2 cellular contexts compared by ENCODE assay signal in the genomic region with DNA sequence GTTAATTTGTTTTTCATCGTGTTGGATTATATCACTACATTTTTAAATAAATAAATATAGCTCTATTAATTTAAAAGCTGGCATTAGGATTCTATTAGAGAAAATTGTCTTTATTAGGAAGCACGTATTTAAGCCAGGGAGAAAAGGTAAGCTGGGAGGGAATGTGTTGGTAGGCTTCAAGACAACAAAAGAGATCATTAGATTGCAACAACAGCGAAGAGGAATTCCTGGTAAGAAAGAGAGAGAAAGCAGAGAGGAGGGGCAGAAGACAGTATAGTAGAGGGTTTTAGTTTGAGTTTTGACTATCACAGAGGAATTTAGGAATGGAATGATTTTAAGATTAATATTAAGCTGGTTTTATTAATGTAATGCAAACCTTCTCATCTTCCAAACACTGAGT.
TF ChIP-seq lines count a peak whose summit lies in the region.

No MANE protein-coding gene starts in this region.

TF ChIP-seq in GM23338, 12 proteins besides CTCF, POLR2A, EP300 and RAD21:
- no peak for TF ChIP-seq ZNF114 (CRISPR knock-in tag; IDR thresholded peaks at IDR 0.05)
- no peak for TF ChIP-seq POLR2AphosphoS5 (IDR thresholded peaks at IDR 0.05; ENCODE audit: low read depth)
- TF ChIP-seq CREB1 (CRISPR knock-in tag; IDR thresholded peaks at IDR 0.05; ENCODE audit: low read depth) = no peak
- no peak for TF ChIP-seq STAT1 (IDR thresholded peaks at IDR 0.05; ENCODE audit: unreplicated experiment)
- TF ChIP-seq NANOG (IDR thresholded peaks at IDR 0.05; ENCODE audit: borderline replicate concordance) = no peak
TF ChIP-seq in GM23338: peak in this region for 0.

TF ChIP-seq in H1, 55 proteins besides CTCF, POLR2A, EP300 and RAD21:
- TF ChIP-seq, protein P1, sequence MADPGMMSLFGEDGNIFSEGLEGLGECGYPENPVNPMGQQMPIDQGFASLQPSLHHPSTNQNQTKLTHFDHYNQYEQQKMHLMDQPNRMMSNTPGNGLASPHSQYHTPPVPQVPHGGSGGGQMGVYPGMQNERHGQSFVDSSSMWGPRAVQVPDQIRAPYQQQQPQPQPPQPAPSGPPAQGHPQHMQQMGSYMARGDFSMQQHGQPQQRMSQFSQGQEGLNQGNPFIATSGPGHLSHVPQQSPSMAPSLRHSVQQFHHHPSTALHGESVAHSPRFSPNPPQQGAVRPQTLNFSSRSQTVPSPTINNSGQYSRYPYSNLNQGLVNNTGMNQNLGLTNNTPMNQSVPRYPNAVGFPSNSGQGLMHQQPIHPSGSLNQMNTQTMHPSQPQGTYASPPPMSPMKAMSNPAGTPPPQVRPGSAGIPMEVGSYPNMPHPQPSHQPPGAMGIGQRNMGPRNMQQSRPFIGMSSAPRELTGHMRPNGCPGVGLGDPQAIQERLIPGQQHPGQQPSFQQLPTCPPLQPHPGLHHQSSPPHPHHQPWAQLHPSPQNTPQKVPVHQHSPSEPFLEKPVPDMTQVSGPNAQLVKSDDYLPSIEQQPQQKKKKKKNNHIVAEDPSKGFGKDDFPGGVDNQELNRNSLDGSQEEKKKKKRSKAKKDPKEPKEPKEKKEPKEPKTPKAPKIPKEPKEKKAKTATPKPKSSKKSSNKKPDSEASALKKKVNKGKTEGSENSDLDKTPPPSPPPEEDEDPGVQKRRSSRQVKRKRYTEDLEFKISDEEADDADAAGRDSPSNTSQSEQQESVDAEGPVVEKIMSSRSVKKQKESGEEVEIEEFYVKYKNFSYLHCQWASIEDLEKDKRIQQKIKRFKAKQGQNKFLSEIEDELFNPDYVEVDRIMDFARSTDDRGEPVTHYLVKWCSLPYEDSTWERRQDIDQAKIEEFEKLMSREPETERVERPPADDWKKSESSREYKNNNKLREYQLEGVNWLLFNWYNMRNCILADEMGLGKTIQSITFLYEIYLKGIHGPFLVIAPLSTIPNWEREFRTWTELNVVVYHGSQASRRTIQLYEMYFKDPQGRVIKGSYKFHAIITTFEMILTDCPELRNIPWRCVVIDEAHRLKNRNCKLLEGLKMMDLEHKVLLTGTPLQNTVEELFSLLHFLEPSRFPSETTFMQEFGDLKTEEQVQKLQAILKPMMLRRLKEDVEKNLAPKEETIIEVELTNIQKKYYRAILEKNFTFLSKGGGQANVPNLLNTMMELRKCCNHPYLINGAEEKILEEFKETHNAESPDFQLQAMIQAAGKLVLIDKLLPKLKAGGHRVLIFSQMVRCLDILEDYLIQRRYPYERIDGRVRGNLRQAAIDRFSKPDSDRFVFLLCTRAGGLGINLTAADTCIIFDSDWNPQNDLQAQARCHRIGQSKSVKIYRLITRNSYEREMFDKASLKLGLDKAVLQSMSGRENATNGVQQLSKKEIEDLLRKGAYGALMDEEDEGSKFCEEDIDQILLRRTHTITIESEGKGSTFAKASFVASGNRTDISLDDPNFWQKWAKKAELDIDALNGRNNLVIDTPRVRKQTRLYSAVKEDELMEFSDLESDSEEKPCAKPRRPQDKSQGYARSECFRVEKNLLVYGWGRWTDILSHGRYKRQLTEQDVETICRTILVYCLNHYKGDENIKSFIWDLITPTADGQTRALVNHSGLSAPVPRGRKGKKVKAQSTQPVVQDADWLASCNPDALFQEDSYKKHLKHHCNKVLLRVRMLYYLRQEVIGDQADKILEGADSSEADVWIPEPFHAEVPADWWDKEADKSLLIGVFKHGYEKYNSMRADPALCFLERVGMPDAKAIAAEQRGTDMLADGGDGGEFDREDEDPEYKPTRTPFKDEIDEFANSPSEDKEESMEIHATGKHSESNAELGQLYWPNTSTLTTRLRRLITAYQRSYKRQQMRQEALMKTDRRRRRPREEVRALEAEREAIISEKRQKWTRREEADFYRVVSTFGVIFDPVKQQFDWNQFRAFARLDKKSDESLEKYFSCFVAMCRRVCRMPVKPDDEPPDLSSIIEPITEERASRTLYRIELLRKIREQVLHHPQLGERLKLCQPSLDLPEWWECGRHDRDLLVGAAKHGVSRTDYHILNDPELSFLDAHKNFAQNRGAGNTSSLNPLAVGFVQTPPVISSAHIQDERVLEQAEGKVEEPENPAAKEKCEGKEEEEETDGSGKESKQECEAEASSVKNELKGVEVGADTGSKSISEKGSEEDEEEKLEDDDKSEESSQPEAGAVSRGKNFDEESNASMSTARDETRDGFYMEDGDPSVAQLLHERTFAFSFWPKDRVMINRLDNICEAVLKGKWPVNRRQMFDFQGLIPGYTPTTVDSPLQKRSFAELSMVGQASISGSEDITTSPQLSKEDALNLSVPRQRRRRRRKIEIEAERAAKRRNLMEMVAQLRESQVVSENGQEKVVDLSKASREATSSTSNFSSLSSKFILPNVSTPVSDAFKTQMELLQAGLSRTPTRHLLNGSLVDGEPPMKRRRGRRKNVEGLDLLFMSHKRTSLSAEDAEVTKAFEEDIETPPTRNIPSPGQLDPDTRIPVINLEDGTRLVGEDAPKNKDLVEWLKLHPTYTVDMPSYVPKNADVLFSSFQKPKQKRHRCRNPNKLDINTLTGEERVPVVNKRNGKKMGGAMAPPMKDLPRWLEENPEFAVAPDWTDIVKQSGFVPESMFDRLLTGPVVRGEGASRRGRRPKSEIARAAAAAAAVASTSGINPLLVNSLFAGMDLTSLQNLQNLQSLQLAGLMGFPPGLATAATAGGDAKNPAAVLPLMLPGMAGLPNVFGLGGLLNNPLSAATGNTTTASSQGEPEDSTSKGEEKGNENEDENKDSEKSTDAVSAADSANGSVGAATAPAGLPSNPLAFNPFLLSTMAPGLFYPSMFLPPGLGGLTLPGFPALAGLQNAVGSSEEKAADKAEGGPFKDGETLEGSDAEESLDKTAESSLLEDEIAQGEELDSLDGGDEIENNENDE (IDR thresholded peaks at IDR 0.05; ENCODE audit: insufficient replicate concordance, low read length) = no peak
- peak; percentile 43; the same call in 1 of the 2 replicates for TF ChIP-seq TEAD4 (IDR thresholded peaks at IDR 0.05; ENCODE audit: low read depth, low read length)
TF ChIP-seq in H1: peak in this region for 1.
